ENCODE assay signal across 13 cellular contexts in the genomic region with DNA sequence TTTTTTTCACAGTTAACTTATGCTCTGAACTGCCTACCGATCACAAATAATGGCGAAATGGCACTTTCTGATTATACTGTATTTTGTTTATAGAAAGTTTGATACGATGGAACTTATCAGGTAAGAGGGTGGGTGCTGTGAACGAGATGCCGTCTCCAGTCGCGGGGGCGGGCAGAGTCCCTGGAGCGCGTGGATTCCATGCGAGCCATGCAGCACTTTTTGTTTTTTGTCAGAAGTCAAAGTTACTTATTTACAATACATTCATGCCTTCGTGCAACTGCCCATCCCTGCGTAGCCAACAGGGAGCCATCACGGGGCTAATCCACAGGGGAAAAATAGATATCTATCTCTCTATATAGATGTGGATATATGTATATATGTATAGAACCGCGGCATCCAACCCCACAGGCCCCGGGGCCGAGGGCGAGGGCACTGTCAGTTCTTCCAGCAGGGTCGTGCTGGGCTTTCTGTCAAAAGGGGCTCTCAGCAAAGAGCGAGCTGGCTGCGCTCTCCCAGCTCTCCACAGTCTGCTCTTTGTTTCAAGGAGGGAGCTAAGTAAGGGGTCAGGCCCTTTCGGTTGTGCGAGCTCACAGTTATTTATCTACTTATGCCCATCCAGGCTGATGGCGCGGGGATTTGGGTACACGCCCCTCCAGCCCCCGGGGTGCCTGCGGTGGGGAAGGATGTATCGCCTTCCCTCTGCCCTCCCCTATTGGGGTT. TPM values are rescaled to one million over a fixed set of nuclear protein-coding genes. Genes with fewer than 3 reads are reported as not detected.
DNase-seq lines count a peak whose midpoint lies in the region; ATAC-seq lines count a peak whose summit lies in the region.
"Had no signal": no experiment of that assay in that cellular context is flagged by ENCODE, and none has a peak within 500 bp of the region (broad histone marks: within the 10 kb centered on the region; RNA-seq: fewer than 3 reads in every experiment).

No MANE protein-coding gene starts in this region.

- no CpG with 5 or more reads among the region's 30 CpGs for WGBS in iPS DF 6.9 (ENCODE audit: insufficient coverage, insufficient read length)

- intact Hi-C loops in sciatic nerve (cut with DNase I), result no loop called here

- DNase-seq in ELR (ENCODE audit: low read depth) (peak; percentile 13), amygdala (lab: John Stamatoyannopoulos, UW) (peak in 34 of 56 donors; percentile 10 to 77 (median 52)), iPS DF 6.9 (ENCODE audit: low read depth, low spot score) (no peak), sciatic nerve (ENCODE audit: low spot score) (no peak), NCI-H2081 treated with DMSO at 0.1 percent for 48 hours (lab: John Stamatoyannopoulos, UW) (no peak), middle frontal gyrus (ENCODE audit: extremely low spot score, low spot score) (no peak)
- no peak for DNase-seq in stimulated activated CD4-positive, alpha-beta T cell treated with anti-CD3 and anti-CD28 coated beads, Interleukin-2, amount 100 ng/mL, for 24 hours
- DNase-seq: amniotic stem cell, DMS153, NCI-H1048, PC-3 had no signal

- H3K9me3 ChIP-seq in iPS DF 6.9 (ENCODE audit: control insufficient read depth, insufficient read depth, low read length), result no peaks in the 10 kb centered on the region

- H3K27ac ChIP-seq in iPS DF 6.9 (ENCODE audit: low read length), result no peak overlapping the region

- H3K36me3 ChIP-seq in iPS DF 6.9 (ENCODE audit: control insufficient read depth, insufficient read depth, low read length), result no peaks in the 10 kb centered on the region

- peak overlapping the region; percentile 28; the same call in 1 of the 2 replicates for H3K4me3 ChIP-seq in iPS DF 6.9 (ENCODE audit: low read length)

- peaks cover 2% of the 10 kb centered on the region; the same call in 1 of the 2 replicates for H3K4me1 ChIP-seq in iPS DF 6.9 (ENCODE audit: control insufficient read depth, insufficient read depth, low read length)

- peak; percentile 45 for ATAC-seq in sciatic nerve
- no peak for ATAC-seq in GM18909 (IDR thresholded peaks at IDR 0.05; ENCODE audit: poor library complexity, unreplicated experiment)
- ATAC-seq: PC-3 had no signal

- H3K27me3 ChIP-seq in iPS DF 6.9 (ENCODE audit: control insufficient read depth, insufficient read depth, low read length), result peaks cover 29% of the 10 kb centered on the region

RNA-seq across cellular contexts. Expression of a gene that starts 3.4 kb away (rescaled TPM):
- 6.2 TPM for total RNA-seq in sciatic nerve
- total RNA-seq: H4, PC-3 had no signal

Comparison
In these comparisons a context has a peak if more than half of its experiments do, and no peak if none do; other contexts are left out.
1. DNase-seq: peak in ELR (single experiment) and amygdala (34 of 56); none in iPS DF 6.9 (single experiment), sciatic nerve (single experiment), stimulated activated CD4-positive, alpha-beta T cell treated with anti-CD3 and anti-CD28 coated beads, Interleukin-2, amount 100 ng/mL, for 24 hours (0 of 2), NCI-H2081 treated with DMSO at 0.1 percent for 48 hours (single experiment) and middle frontal gyrus (single experiment).